ENCODE assay signal across 20 cellular contexts in genomic region chr3:46354478-46354877, GRCh38. TPM values are rescaled to one million over a fixed set of nuclear protein-coding genes. Genes with fewer than 3 reads are reported as not detected.
DNase-seq lines count a peak whose midpoint lies in the region; ATAC-seq and TF ChIP-seq lines count a peak whose summit lies in the region.
"Had no signal": no experiment of that assay in that cellular context is flagged by ENCODE, and none has a peak within 500 bp of the region (broad histone marks: within the 10 kb centered on the region; RNA-seq: fewer than 3 reads in every experiment).

No MANE protein-coding gene starts in this region.

- intact Hi-C loops in stomach (cut with DNase I; ENCODE audit: low total_unique reads) (no loop called here), adrenal gland (cut with DNase I) (no loop called here)

- no peaks in the 10 kb centered on the region for H3K36me3 ChIP-seq in Peyer's patch
- no peaks in the 10 kb centered on the region for H3K36me3 ChIP-seq in duodenal mucosa (ENCODE audit: control insufficient read depth in 1 of 2, insufficient read depth in 2 of 2, low read length in 2 of 2)
- H3K36me3 ChIP-seq in stomach: no peaks in the 10 kb centered on the region
- H3K36me3 ChIP-seq in adrenal gland (replicated peaks in 1 of 2): no peaks in the 10 kb centered on the region
- H3K36me3 ChIP-seq: esophagus squamous epithelium, right atrium auricular region had no signal

- peak overlapping the region; percentile 85 for H3K27ac Mint-ChIP-seq in activated T-cell treated with anti-CD3 and anti-CD28 coated beads, Interleukin-2, amount 50 U/mL, for 24 hours

- H3K4me1 Mint-ChIP-seq in activated T-cell treated with anti-CD3 and anti-CD28 coated beads, Interleukin-2, amount 50 U/mL, for 24 hours (ENCODE audit: low read depth): peaks cover 88% of the 10 kb centered on the region

- no peaks in the 10 kb centered on the region for H3K36me3 Mint-ChIP-seq in activated T-cell treated with anti-CD3 and anti-CD28 coated beads, Interleukin-2, amount 50 U/mL, for 24 hours (ENCODE audit: low read depth)

- H3K4me1 ChIP-seq in Peyer's patch (peaks cover 0 to 8% (median 3%) of the 10 kb centered on the region in 4 donors), duodenal mucosa (ENCODE audit: control insufficient read depth in 1 of 2, insufficient read depth in 2 of 2, low read length in 2 of 2) (peaks cover 5 to 11% of the 10 kb centered on the region in 2 donors), stomach (no peaks in the 10 kb centered on the region), adrenal gland (replicated peaks in 1 of 2) (peaks cover 0 to 3% of the 10 kb centered on the region in 2 donors)
- H3K4me1 ChIP-seq: right atrium auricular region had no signal

- H3K4me3 ChIP-seq in Peyer's patch (peak overlapping the region; percentile 6 to 21 (median 13)), duodenal mucosa (ENCODE audit: low read depth in 1 of 2, low read length in 2 of 2) (peak overlapping the region; percentile 38 to 52), stomach (peak overlapping the region in 2 of 4 donors; percentile 8 to 17), adrenal gland (no peak overlapping the region)
- H3K4me3 ChIP-seq: GM12878, right atrium auricular region had no signal

- peak overlapping the region; percentile 4 to 63 (median 18) for H3K27ac ChIP-seq in Peyer's patch
- no peak overlapping the region for H3K27ac ChIP-seq in duodenal mucosa (ENCODE audit: low read depth, low read length)
- H3K27ac ChIP-seq in stomach: peak overlapping the region in 3 of 5 donors; percentile 12 to 57 (median 53)
- H3K27ac ChIP-seq in adrenal gland: peak overlapping the region in 1 of 5 donors; percentile 2
- H3K27ac ChIP-seq: right atrium auricular region had no signal

- no peak for DNase-seq in activated T-cell treated with anti-CD3 and anti-CD28 coated beads, Interleukin-2, amount 50 U/mL, for 24 hours
- no peak for DNase-seq in activated T-cell treated with anti-CD3 and anti-CD28 coated beads, Interleukin-2, amount 50 U/mL, for 48 hours
- DNase-seq in Peyer's patch (no peak), stomach (no peak), adrenal gland (no peak), foreskin melanocyte (no peak)
- DNase-seq: Calu3; effector CD4-positive, alpha-beta T cell; esophagus squamous epithelium; KG1; NCI-H1105; NCI-H2107; NCI-H524; Right ventricle myocardium superior; T-helper 9 cell had no signal

- TF ChIP-seq CTCF in Peyer's patch (IDR thresholded peaks at IDR 0.05) (no peak), stomach (IDR thresholded peaks at IDR 0.05) (no peak), adrenal gland (IDR thresholded peaks at IDR 0.05) (no peak)

- no peaks in the 10 kb centered on the region for H3K9me3 Mint-ChIP-seq in activated T-cell treated with anti-CD3 and anti-CD28 coated beads, Interleukin-2, amount 50 U/mL, for 24 hours

- H3K27me3 Mint-ChIP-seq in activated T-cell treated with anti-CD3 and anti-CD28 coated beads, Interleukin-2, amount 50 U/mL, for 24 hours: peaks cover 63% of the 10 kb centered on the region

- H3K4me3 Mint-ChIP-seq in activated T-cell treated with anti-CD3 and anti-CD28 coated beads, Interleukin-2, amount 50 U/mL, for 24 hours: peak overlapping the region; percentile 32

- TF ChIP-seq EP300 in stomach (IDR thresholded peaks at IDR 0.05): no peak

- WGBS in stomach, 5 donors: 33 to 57% (median 46%) methylated on average over 1 of the region's 1 CpG
- WGBS in adrenal gland, 4 donors: 17 to 54% (median 33%) methylated on average over 1 of the region's 1 CpG

- no peaks in the 10 kb centered on the region for H3K9me3 ChIP-seq in Peyer's patch
- H3K9me3 ChIP-seq in duodenal mucosa (ENCODE audit: control insufficient read depth in 1 of 2, low read length in 2 of 2): no peaks in the 10 kb centered on the region
- no peaks in the 10 kb centered on the region for H3K9me3 ChIP-seq in stomach
- H3K9me3 ChIP-seq in adrenal gland (replicated peaks in 1 of 3): no peaks in the 10 kb centered on the region
- H3K9me3 ChIP-seq: esophagus squamous epithelium, right atrium auricular region had no signal

- H3K27me3 ChIP-seq in Peyer's patch (no peaks in the 10 kb centered on the region), duodenal mucosa (ENCODE audit: control insufficient read depth in 1 of 2, insufficient read depth in 2 of 2, low read length in 2 of 2) (no peaks in the 10 kb centered on the region), stomach (peaks cover 0 to 20% (median 0%) of the 10 kb centered on the region in 3 donors), adrenal gland (peaks cover 5% of the 10 kb centered on the region)
- H3K27me3 ChIP-seq: right atrium auricular region had no signal

- peak overlapping the region; percentile 28 to 33 for H3K9ac ChIP-seq in duodenal mucosa (ENCODE audit: low read depth in 1 of 2, low read length in 2 of 2)

- ATAC-seq in GM18907 (IDR thresholded peaks at IDR 0.05; ENCODE audit: unreplicated experiment): no peak
- ATAC-seq: GM12878 had no signal

- TF ChIP-seq POLR2A in Peyer's patch (IDR thresholded peaks at IDR 0.05) (no peak), stomach (IDR thresholded peaks at IDR 0.05) (no peak), adrenal gland (IDR thresholded peaks at IDR 0.05) (no peak)

RNA-seq across cellular contexts. Expression of gene CCR2, which starts 0.6 kb away (rescaled TPM):
- total RNA-seq in Peyer's patch (1 to 10 TPM in 1 of 4 donors, under 1 TPM in 2, not detected in 1; 0.70 to 4.1 (median 0.80) TPM), stomach (1 to 10 TPM in 1 of 5 donors, under 1 TPM in 1, not detected in 3; 0.37 to 2.5 TPM), adrenal gland (1 to 10 TPM in 4 of 8 donors, under 1 TPM in 4; 0.30 to 5.6 (median 1.0) TPM)
- polyA plus RNA-seq in stomach (under 1 TPM; 0.45 to 0.81 (median 0.61) TPM), adrenal gland (1 to 10 TPM in 1 of 3 donors, under 1 TPM in 2; 0.57 to 1.6 (median 0.64) TPM)
- total RNA-seq: Calu3, glomerular endothelial cell had no signal

RNA-seq across cellular contexts. Expression of gene CCR5, which starts 16.3 kb away (rescaled TPM):
- 1 to 10 TPM in 2 of 4 donors, under 1 TPM in 2; 0.66 to 1.7 (median 1.1) TPM for total RNA-seq in Peyer's patch
- total RNA-seq in stomach: 1 to 10 TPM in 1 of 5 donors, under 1 TPM in 1, not detected in 3; 0.18 to 9.4 TPM
- polyA plus RNA-seq in stomach: 1 to 10 TPM in 1 of 3 donors, under 1 TPM in 2; 0.44 to 2.0 (median 0.68) TPM
- total RNA-seq in adrenal gland: 1 to 10 TPM in 3 of 8 donors, under 1 TPM in 5; 0.30 to 3.7 (median 0.75) TPM
- 1 to 10 TPM in 2 of 3 donors, under 1 TPM in 1; 0.91 to 2.5 (median 1.6) TPM for polyA plus RNA-seq in adrenal gland
- total RNA-seq: Calu3, glomerular endothelial cell had no signal

RNA-seq across cellular contexts. Expression of gene CCRL2, which starts 52.6 kb away (rescaled TPM):
- total RNA-seq in Peyer's patch: 10 to 100 TPM in 3 of 4 donors, not detected in 1; 13.5 to 21.2 (median 16.0) TPM
- total RNA-seq in stomach: 1 to 10 TPM in 2 of 5 donors, not detected in 3; 2.8 to 5.2 TPM
- 1 to 10 TPM in 2 of 3 donors, under 1 TPM in 1; 0.76 to 2.0 (median 1.5) TPM for polyA plus RNA-seq in stomach
- total RNA-seq in adrenal gland: 1 to 10 TPM in 7 of 8 donors, under 1 TPM in 1; 0.60 to 2.5 (median 1.9) TPM
- polyA plus RNA-seq in adrenal gland: 1 to 10 TPM; 1.1 to 6.8 (median 1.8) TPM
- total RNA-seq: Calu3 had no signal

Comparison
In these comparisons a context has a peak if more than half of its experiments do, and no peak if none do; other contexts are left out.
1. H3K4me3 ChIP-seq: peak in Peyer's patch (4 of 4) and duodenal mucosa (2 of 2); none in adrenal gland (0 of 4).